Comparison of ENCODE assay signal across 32 cellular contexts in genomic region chr11:108669261-108669660, GRCh38.
"Had no signal": no experiment of that assay in that cellular context is flagged by ENCODE, and none has a peak within 500 bp of the region (broad histone marks: within the 10 kb centered on the region; RNA-seq: fewer than 3 reads in every experiment).

No MANE protein-coding gene starts in this region.

- H3K36me3 ChIP-seq: breast epithelium, cardiac muscle cell had no signal

- H3K27me3 Mint-ChIP-seq: activated CD8-positive, alpha-beta T cell treated with anti-CD3 and anti-CD28 coated beads for 36 hours; activated naive CD4-positive, alpha-beta T cell treated with anti-CD3 and anti-CD28 coated beads, Interleukin-2, amount 50 U/mL, for 24 hours; dendritic cell treated with granulocyte-macrophage colony-stimulating factor and Interleukin-4, amounts not matched to agents 40 ng/mL and 50 ng/mL, for 4 days; T-cell; T-helper 17 cell had no signal

- DNase-seq: activated CD4-positive, alpha-beta T cell treated with anti-CD3 and anti-CD28 coated beads for 1 hour; activated CD4-positive, alpha-beta T cell treated with anti-CD3 and anti-CD28 coated beads for 48 hours; activated CD4-positive, alpha-beta T cell treated with anti-CD3 and anti-CD28 coated beads, Interleukin-2, amount 50 U/mL, for 1 hour; activated CD4-positive, alpha-beta T cell treated with anti-CD3 and anti-CD28 coated beads, Interleukin-2, amount 50 U/mL, for 48 hours; activated CD8-positive, alpha-beta memory T cell treated with anti-CD3 and anti-CD28 coated beads for 24 hours; activated CD8-positive, alpha-beta T cell treated with anti-CD3 and anti-CD28 coated beads for 36 hours; activated effector memory CD4-positive, alpha-beta T cell treated with anti-CD3 and anti-CD28 coated beads, Interleukin-2, amount 50 U/mL, for 16 hours; activated naive CD4-positive, alpha-beta T cell treated with anti-CD3 and anti-CD28 coated beads for 36 hours; activated T-cell treated with anti-CD3 and anti-CD28 coated beads, Interleukin-2, amount 50 U/mL, for 4 hours; amniotic stem cell; anterior cingulate cortex; body of pancreas; central memory CD4-positive, alpha-beta T cell; cerebellar nuclear complex; dorsolateral prefrontal cortex; effector memory CD4-positive, alpha-beta T cell; endodermal cell; foreskin fibroblast; heart right ventricle; hippocampal formation; SW 1271; T-cell; T-helper 17 cell; T1000 had no signal

- H3K27me3 ChIP-seq: body of pancreas, breast epithelium, cardiac muscle cell, dorsolateral prefrontal cortex, heart right ventricle had no signal

- H3K9me3 ChIP-seq: body of pancreas, breast epithelium, heart right ventricle had no signal

- H3K27ac Mint-ChIP-seq: activated CD8-positive, alpha-beta T cell treated with anti-CD3 and anti-CD28 coated beads for 36 hours; activated naive CD4-positive, alpha-beta T cell treated with anti-CD3 and anti-CD28 coated beads for 36 hours; activated naive CD4-positive, alpha-beta T cell treated with anti-CD3 and anti-CD28 coated beads, Interleukin-2, amount 50 U/mL, for 24 hours; activated T-helper 2 cell treated with anti-CD3 and anti-CD28 coated beads, Interferon-gamma antibody, Interleukin-2, Interleukin-4, amounts not matched to agents 10 μg/mL and 5 μg/mL and 100 μg/mL, durations not matched to agents 14 hours and 24 hours and 36 hours; dendritic cell treated with granulocyte-macrophage colony-stimulating factor and Interleukin-4, amounts not matched to agents 40 ng/mL and 50 ng/mL, for 4 days; endodermal cell; T-cell; T-helper 17 cell; T-helper 2 cell treated with Interferon-gamma antibody and Interleukin-4, amounts not matched to agents 5 μg/mL and 100 μg/mL, for 36 hours had no signal

- H3K4me3 Mint-ChIP-seq: activated CD8-positive, alpha-beta T cell treated with anti-CD3 and anti-CD28 coated beads for 36 hours; activated naive CD4-positive, alpha-beta T cell treated with anti-CD3 and anti-CD28 coated beads for 36 hours; activated T-cell treated with anti-CD3 and anti-CD28 coated beads, Interleukin-2, amount 50 U/mL, for 4 hours; dendritic cell treated with granulocyte-macrophage colony-stimulating factor and Interleukin-4, amounts not matched to agents 40 ng/mL and 50 ng/mL, for 4 days; endodermal cell; T-cell; T-helper 17 cell; T-helper 2 cell treated with Interferon-gamma antibody and Interleukin-4, amounts not matched to agents 5 μg/mL and 100 μg/mL, for 36 hours had no signal

- H3K27ac ChIP-seq: body of pancreas, breast epithelium, cardiac muscle cell, coronary artery, dorsolateral prefrontal cortex, heart right ventricle had no signal

- H3K4me3 ChIP-seq: body of pancreas, breast epithelium, cardiac muscle cell, coronary artery, dorsolateral prefrontal cortex, heart right ventricle had no signal

- ATAC-seq: activated CD8-positive, alpha-beta T cell treated with anti-CD3 and anti-CD28 coated beads for 36 hours; activated T-cell treated with anti-CD3 and anti-CD28 coated beads, Interleukin-2, amount 50 U/mL, for 4 hours; body of pancreas; esophagus mucosa; heart right ventricle; T-cell; T-helper 17 cell had no signal

- H3K9me3 Mint-ChIP-seq: activated CD8-positive, alpha-beta T cell treated with anti-CD3 and anti-CD28 coated beads for 36 hours; activated naive CD4-positive, alpha-beta T cell treated with anti-CD3 and anti-CD28 coated beads for 36 hours; activated naive CD4-positive, alpha-beta T cell treated with anti-CD3 and anti-CD28 coated beads, Interleukin-2, amount 50 U/mL, for 24 hours; activated T-cell treated with anti-CD3 and anti-CD28 coated beads, Interleukin-2, amount 50 U/mL, for 4 hours; activated T-helper 2 cell treated with anti-CD3 and anti-CD28 coated beads, Interferon-gamma antibody, Interleukin-2, Interleukin-4, amounts not matched to agents 10 μg/mL and 5 μg/mL and 100 μg/mL, durations not matched to agents 14 hours and 24 hours and 36 hours; dendritic cell treated with granulocyte-macrophage colony-stimulating factor and Interleukin-4, amounts not matched to agents 40 ng/mL and 50 ng/mL, for 4 days; endodermal cell; T-cell; T-helper 2 cell treated with Interferon-gamma antibody and Interleukin-4, amounts not matched to agents 5 μg/mL and 100 μg/mL, for 36 hours had no signal
